ENCODE assay signal across 9 cellular contexts in genomic region chr16:67967183-67967955, GRCh38. TPM values are rescaled to one million over a fixed set of nuclear protein-coding genes. Genes with fewer than 3 reads are reported as not detected.
A peak's percentile ranks its signal among the peaks of the same experiment; 100 is the strongest.
DNase-seq lines count a peak whose midpoint lies in the region; ATAC-seq, FAIRE-seq and TF ChIP-seq lines count a peak whose summit lies in the region.
"Had no signal": no experiment of that assay in that cellular context is flagged by ENCODE, and none has a peak within 500 bp of the region (broad histone marks: within the 10 kb centered on the region; RNA-seq: fewer than 3 reads in every experiment).

No MANE protein-coding gene starts in this region.

- H3K27ac ChIP-seq in H1 (ENCODE audit: low read depth, low read length) = no peak overlapping the region

- H2BK20ac ChIP-seq in H1 (ENCODE audit: low read length) = no peak overlapping the region

- H3K4me1 ChIP-seq in H1 (replicated peaks in 1 of 4; ENCODE audit: control insufficient read depth in 3 of 4, insufficient read depth in 4 of 4, low read length in 3 of 4) = peaks cover 6 to 25% (median 19%) of the 10 kb centered on the region in 4 experiments

- no peak overlapping the region for H4K5ac ChIP-seq in H1 (ENCODE audit: insufficient read length, low read depth, low read length)

- 39% methylated on average over 18 of the region's 18 CpGs; no CpG with 5 or more reads in 1 of the 2 experiments for WGBS in H1 (ENCODE audit: extremely low coverage in 1 of 2, insufficient coverage in 1 of 2, insufficient read length in 1 of 2, insufficient replicate concordance in 2 of 2, low coverage in 1 of 2, low lambda C conversion rate in 2 of 2, missing lambda C conversion rate in 1 of 2), 2 experiments

- H2AK5ac ChIP-seq in H1 (ENCODE audit: low read depth, low read length) = peak overlapping the region; percentile 71

- H3K36me3 Mint-ChIP-seq in natural killer cell treated with Interleukin-12 subunit alpha and Interleukin-12 subunit beta and Interleukin-15 and Interleukin-18, amount 100 ng/mL, for 72 hours = peaks cover 6% of the 10 kb centered on the region

- POLR2A ChIA-PET in H1 (lab: Charles Lee; ENCODE audit: partially characterized antibody) = interaction anchor here (0.7 to 3.9 kb wide), 10 partner anchors 10 to 270 kb away, joined by 3 to 26 read pairs (median 5); partner anchors contain the start of genes DDX28, DUS2 and PSMB10

- peak; percentile 69 for DNase-seq in activated CD8-positive, alpha-beta memory T cell treated with anti-CD3 and anti-CD28 coated beads for 24 hours
- no peak for DNase-seq in activated CD8-positive, alpha-beta memory T cell treated with anti-CD3 and anti-CD28 coated beads, Interleukin-2, amount 50 U/mL, for 4 hours
- DNase-seq in H1 (ENCODE audit: low read depth in 1 of 2, low spot score in 2 of 2) (no peak), DMS114 treated with DMSO at 0.1 percent for 48 hours (lab: John Stamatoyannopoulos, UW; ENCODE audit: unreplicated experiment) (no peak), cerebellar cortex (ENCODE audit: low spot score) (no peak)
- DNase-seq in natural killer cell treated with Interleukin-12 subunit alpha and Interleukin-12 subunit beta and Interleukin-15 and Interleukin-18, amount 100 ng/mL, for 72 hours (ENCODE audit: low spot score) = no peak

- peak overlapping the region; percentile 85 to 89 for H3K27ac Mint-ChIP-seq in natural killer cell treated with Interleukin-12 subunit alpha and Interleukin-12 subunit beta and Interleukin-15 and Interleukin-18, amount 100 ng/mL, for 72 hours

- H3K4ac ChIP-seq in H1 (replicated peaks; ENCODE audit: insufficient read length, low read depth, low read length) = no peak overlapping the region

- TF ChIP-seq RAD21 in H1 (IDR thresholded peaks at IDR 0.05 in 1 of 2, conservative IDR thresholded peaks at IDR 0.05 in 1 of 2; ENCODE audit: low read depth in 2 of 2, low read length in 2 of 2) = no peak

- ATAC-seq in SK-N-SH treated with all-trans-retinoic acid at 6 μM for 48 hours (peak; percentile 7), HG03520 (IDR thresholded peaks at IDR 0.05; ENCODE audit: unreplicated experiment) (no peak)
- ATAC-seq in natural killer cell treated with Interleukin-12 subunit alpha and Interleukin-12 subunit beta and Interleukin-15 and Interleukin-18, amount 100 ng/mL, for 72 hours = peak in 1 of 2 donors; percentile 58

- peaks cover 20% of the 10 kb centered on the region; the same call in 1 of the 2 replicates for H3K79me1 ChIP-seq in H1 (ENCODE audit: low read depth, low read length)

- no peak for TF ChIP-seq EP300 in H1 (IDR thresholded peaks at IDR 0.05; ENCODE audit: borderline replicate concordance in 1 of 2, low read depth in 2 of 2, low read length in 2 of 2)

- peaks cover 0 to 4% of the 10 kb centered on the region in 2 experiments; a peak in 2 of 4 replicates for H3K79me2 ChIP-seq in H1 (ENCODE audit: control insufficient read depth in 1 of 2, insufficient read depth in 2 of 2, low read length in 2 of 2)

- H2BK5ac ChIP-seq in H1 (ENCODE audit: low read depth, low read length) = peak overlapping the region; percentile 90; the same call in 1 of the 2 replicates

- CTCF ChIA-PET in H1 (lab: Charles Lee; ENCODE audit: partially characterized antibody) = interaction anchor here (0.8 to 10.9 kb wide), 5 partner anchors 13 to 110 kb away, joined by 3 to 90 read pairs (median 7); partner anchors contain the start of genes DPEP3 and LCAT

- no peak for FAIRE-seq in H1 (lab: Jason Lieb, UNC)
- FAIRE-seq: endometrium had no signal

- 0 out of 2 replicates have a peak overlapping the region, but pooled peaks have one; percentile 32 for H3K18ac ChIP-seq in H1 (ENCODE audit: extremely low read depth, low read length)

- peaks cover 17 to 21% of the 10 kb centered on the region in 2 donors for H3K4me1 Mint-ChIP-seq in natural killer cell treated with Interleukin-12 subunit alpha and Interleukin-12 subunit beta and Interleukin-15 and Interleukin-18, amount 100 ng/mL, for 72 hours (ENCODE audit: low read depth in 2 of 2)

- no peak overlapping the region for H3K23ac ChIP-seq in H1 (ENCODE audit: insufficient read length)

- no peak overlapping the region for H4K91ac ChIP-seq in H1 (replicated peaks; ENCODE audit: insufficient read length, low read length)

- peak overlapping the region; percentile 75 to 77 for H3K4me2 ChIP-seq in H1 (ENCODE audit: insufficient read depth in 1 of 2, low read depth in 2 of 2, low read length in 2 of 2)

- peak overlapping the region; percentile 48 to 67 (median 64) for H3K4me3 ChIP-seq in H1 (ENCODE audit: extremely low read depth in 1 of 4, insufficient read depth in 2 of 4, low read depth in 3 of 4, low read length in 4 of 4)

- H3K4me3 Mint-ChIP-seq in natural killer cell treated with Interleukin-12 subunit alpha and Interleukin-12 subunit beta and Interleukin-15 and Interleukin-18, amount 100 ng/mL, for 72 hours = peak overlapping the region; percentile 97

- no peak overlapping the region for H2AFZ ChIP-seq in H1 (ENCODE audit: low read length)

- H3K23me2 ChIP-seq in H1 (ENCODE audit: low read depth, low read length) = peaks cover 7% of the 10 kb centered on the region; the same call in 1 of the 2 replicates

- no peak overlapping the region for H2BK120ac ChIP-seq in H1 (replicated peaks; ENCODE audit: low read depth, low read length)

- no peaks in the 10 kb centered on the region for H3K27me3 ChIP-seq in H1 (replicated peaks in 1 of 4; ENCODE audit: control insufficient read depth in 3 of 4, extremely low read depth in 1 of 4, insufficient read depth in 3 of 4, low read length in 3 of 4)

- H2BK12ac ChIP-seq in H1 (ENCODE audit: low read depth, low read length) = peak overlapping the region; percentile 70; the same call in 1 of the 2 replicates

- H4K8ac ChIP-seq in H1 (ENCODE audit: extremely low read depth, insufficient read depth, low read length) = no peak overlapping the region

- H3K9ac ChIP-seq in H1 (replicated peaks in 1 of 4; ENCODE audit: extremely low read depth in 1 of 4, low read depth in 3 of 4, low read length in 3 of 4) = peak overlapping the region; percentile 14 to 68 (median 50); a peak in 5 of 7 replicates

- H3K9me3 Mint-ChIP-seq in natural killer cell treated with Interleukin-12 subunit alpha and Interleukin-12 subunit beta and Interleukin-15 and Interleukin-18, amount 100 ng/mL, for 72 hours = no peaks in the 10 kb centered on the region

- H2BK15ac ChIP-seq in H1 (ENCODE audit: low read length) = 0 out of 2 replicates have a peak overlapping the region, but pooled peaks have one; percentile 12

- no peak for TF ChIP-seq POLR2A in H1 (IDR thresholded peaks at IDR 0.05; ENCODE audit: control extremely low read depth in 1 of 2, low read depth in 2 of 2, low read length in 2 of 2)

- peaks cover 0 to 21% of the 10 kb centered on the region in 2 experiments for H4K20me1 ChIP-seq in H1 (replicated peaks in 1 of 2; ENCODE audit: control insufficient read depth in 1 of 2, insufficient read depth in 2 of 2, low read length in 2 of 2)

- no peaks in the 10 kb centered on the region for H3K27me3 Mint-ChIP-seq in natural killer cell treated with Interleukin-12 subunit alpha and Interleukin-12 subunit beta and Interleukin-15 and Interleukin-18, amount 100 ng/mL, for 72 hours

- no peak for TF ChIP-seq CTCF in H1 (IDR thresholded peaks at IDR 0.05; ENCODE audit: control extremely low read depth in 1 of 3, insufficient read depth in 1 of 3, low read depth in 1 of 3, low read length in 3 of 3)

- no peaks in the 10 kb centered on the region for H3K9me3 ChIP-seq in H1 (ENCODE audit: insufficient read depth in 2 of 2, low read depth in 1 of 2, low read length in 1 of 2)

- H3K36me3 ChIP-seq in H1 (ENCODE audit: control insufficient read depth in 2 of 4, insufficient read depth in 4 of 4, low read length in 3 of 4) = peaks cover 0 to 4% (median 1%) of the 10 kb centered on the region in 4 experiments; a peak in 2 of 8 replicates

- H3K14ac ChIP-seq in H1 (ENCODE audit: insufficient read length) = no peak overlapping the region

- no peak overlapping the region for H3K56ac ChIP-seq in H1 (replicated peaks; ENCODE audit: insufficient read length, low read depth, low read length)

RNA-seq across cellular contexts. Expression of gene SLC12A4, which starts 1.1 kb away (rescaled TPM):
- total RNA-seq in H1 (2021; fragmentation: NEBNext Ultra II Directional; extraction: Animal tissue kit (Norgen Biotek cat#: 25700)) = 41.3 and 46.6 TPM in 2 replicates
- polyA plus RNA-seq in H1 (2011; rRNA removed) = 49.3 and 66.6 TPM in 2 replicates
- polyA plus RNA-seq in H1 (2011; cell fraction: cytosol; rRNA removed) = 35.5 TPM
- 195 TPM for polyA plus RNA-seq in H1 (2011; cell fraction: nucleus; rRNA removed)
- polyA plus RNA-seq in H1 (2012, experiment 1 of 2) = 34.9 to 45.5 TPM (median 42.8 TPM) in 4 replicates
- 26.8 TPM for polyA plus RNA-seq in H1 (2012, experiment 2 of 2)
- 32.1 TPM for polyA plus RNA-seq in H1 (2013, experiment 1 of 2)
- polyA plus RNA-seq in H1 (2013, experiment 2 of 2) = 31.3 TPM
- 65.4 and 66.1 TPM in 2 replicates for polyA minus RNA-seq in H1 (2011; rRNA and poly(A)+ RNA removed)
- 40.2 TPM for polyA minus RNA-seq in H1 (2011; cell fraction: cytosol; rRNA and poly(A)+ RNA removed)
- polyA minus RNA-seq in H1 (2011; cell fraction: nucleus; rRNA and poly(A)+ RNA removed) = 80.2 TPM
- 10 to 100 TPM; 32.9 to 84.4 TPM for total RNA-seq in natural killer cell treated with Interleukin-12 subunit alpha and Interleukin-12 subunit beta and Interleukin-15 and Interleukin-18, amount 100 ng/mL, for 72 hours

RNA-seq across cellular contexts. Expression of gene DPEP3, which starts 12.9 kb away (rescaled TPM):
- 9.9 and 10.6 TPM in 2 replicates for total RNA-seq in H1 (2021; fragmentation: NEBNext Ultra II Directional; extraction: Animal tissue kit (Norgen Biotek cat#: 25700))
- 6.5 and 12.7 TPM in 2 replicates for polyA plus RNA-seq in H1 (2011; rRNA removed)
- polyA plus RNA-seq in H1 (2011; cell fraction: cytosol; rRNA removed) = 5.6 TPM
- 14.0 TPM for polyA plus RNA-seq in H1 (2011; cell fraction: nucleus; rRNA removed)
- 5.9 to 9.4 TPM (median 8.9 TPM) in 4 replicates for polyA plus RNA-seq in H1 (2012, experiment 1 of 2)
- 11.5 TPM for polyA plus RNA-seq in H1 (2012, experiment 2 of 2)
- polyA plus RNA-seq in H1 (2013, experiment 1 of 2) = 12.1 TPM
- polyA plus RNA-seq in H1 (2013, experiment 2 of 2) = 10.7 TPM
- polyA minus RNA-seq in H1 (2011; rRNA and poly(A)+ RNA removed) = 2.9 and 5.2 TPM in 2 replicates
- polyA minus RNA-seq in H1 (2011; cell fraction: cytosol; rRNA and poly(A)+ RNA removed) = 3.7 TPM
- polyA minus RNA-seq in H1 (2011; cell fraction: nucleus; rRNA and poly(A)+ RNA removed) = 3.0 TPM
- not detected for total RNA-seq in natural killer cell treated with Interleukin-12 subunit alpha and Interleukin-12 subunit beta and Interleukin-15 and Interleukin-18, amount 100 ng/mL, for 72 hours

RNA-seq across cellular contexts. Expression of gene LCAT, which starts 23.4 kb away (rescaled TPM):
- 14.9 and 19.6 TPM in 2 replicates for total RNA-seq in H1 (2021; fragmentation: NEBNext Ultra II Directional; extraction: Animal tissue kit (Norgen Biotek cat#: 25700))
- 9.4 and 11.6 TPM in 2 replicates for polyA plus RNA-seq in H1 (2011; rRNA removed)
- polyA plus RNA-seq in H1 (2011; cell fraction: cytosol; rRNA removed) = 9.3 TPM
- 62.0 TPM for polyA plus RNA-seq in H1 (2011; cell fraction: nucleus; rRNA removed)
- 19.5 to 25.9 TPM (median 21.2 TPM) in 4 replicates for polyA plus RNA-seq in H1 (2012, experiment 1 of 2)
- polyA plus RNA-seq in H1 (2012, experiment 2 of 2) = 22.3 TPM
- polyA plus RNA-seq in H1 (2013, experiment 1 of 2) = 15.8 TPM
- polyA plus RNA-seq in H1 (2013, experiment 2 of 2) = 13.4 TPM
- polyA minus RNA-seq in H1 (2011; rRNA and poly(A)+ RNA removed) = 1.4 and 2.8 TPM in 2 replicates
- polyA minus RNA-seq in H1 (2011; cell fraction: cytosol; rRNA and poly(A)+ RNA removed) = 7.0 TPM
- polyA minus RNA-seq in H1 (2011; cell fraction: nucleus; rRNA and poly(A)+ RNA removed) = 8.9 TPM
- total RNA-seq in natural killer cell treated with Interleukin-12 subunit alpha and Interleukin-12 subunit beta and Interleukin-15 and Interleukin-18, amount 100 ng/mL, for 72 hours = 10 to 100 TPM; 11.4 to 44.7 TPM

RNA-seq across cellular contexts. Expression of gene PSMB10, which starts 30.7 kb away (rescaled TPM):
- total RNA-seq in H1 (2021; fragmentation: NEBNext Ultra II Directional; extraction: Animal tissue kit (Norgen Biotek cat#: 25700)) = 32.1 and 38.8 TPM in 2 replicates
- polyA plus RNA-seq in H1 (2011; rRNA removed) = 61.9 and 81.7 TPM in 2 replicates
- 47.2 TPM for polyA plus RNA-seq in H1 (2011; cell fraction: cytosol; rRNA removed)
- polyA plus RNA-seq in H1 (2011; cell fraction: nucleus; rRNA removed) = 36.5 TPM
- polyA plus RNA-seq in H1 (2012, experiment 1 of 2) = 29.7 to 57.9 TPM (median 50.6 TPM) in 4 replicates
- 57.3 TPM for polyA plus RNA-seq in H1 (2012, experiment 2 of 2)
- 64.3 TPM for polyA plus RNA-seq in H1 (2013, experiment 1 of 2)
- polyA plus RNA-seq in H1 (2013, experiment 2 of 2) = 57.8 TPM
- polyA minus RNA-seq in H1 (2011; rRNA and poly(A)+ RNA removed) = 4.0 and 6.0 TPM in 2 replicates
- 15.5 TPM for polyA minus RNA-seq in H1 (2011; cell fraction: cytosol; rRNA and poly(A)+ RNA removed)
- 14.2 TPM for polyA minus RNA-seq in H1 (2011; cell fraction: nucleus; rRNA and poly(A)+ RNA removed)
- total RNA-seq in natural killer cell treated with Interleukin-12 subunit alpha and Interleukin-12 subunit beta and Interleukin-15 and Interleukin-18, amount 100 ng/mL, for 72 hours = 100 to 1,000 TPM; 259 to 316 TPM

RNA-seq across cellular contexts. Expression of gene DPEP2, which starts 31.9 kb away (rescaled TPM):
- not detected in 2 replicates for total RNA-seq in H1 (2021; fragmentation: NEBNext Ultra II Directional; extraction: Animal tissue kit (Norgen Biotek cat#: 25700))
- polyA plus RNA-seq in H1 (2011; rRNA removed) = 0.05 TPM in 1 of 2 replicates, not detected in the other
- not detected for polyA plus RNA-seq in H1 (2011; cell fraction: cytosol; rRNA removed)
- polyA plus RNA-seq in H1 (2011; cell fraction: nucleus; rRNA removed) = 0.11 TPM
- not detected in 4 replicates for polyA plus RNA-seq in H1 (2012, experiment 1 of 2)
- not detected for polyA plus RNA-seq in H1 (2012, experiment 2 of 2)
- not detected for polyA plus RNA-seq in H1 (2013, experiment 1 of 2)
- not detected for polyA plus RNA-seq in H1 (2013, experiment 2 of 2)
- polyA minus RNA-seq in H1 (2011; rRNA and poly(A)+ RNA removed) = not detected in 2 replicates
- not detected for polyA minus RNA-seq in H1 (2011; cell fraction: cytosol; rRNA and poly(A)+ RNA removed)
- not detected for polyA minus RNA-seq in H1 (2011; cell fraction: nucleus; rRNA and poly(A)+ RNA removed)
- total RNA-seq in natural killer cell treated with Interleukin-12 subunit alpha and Interleukin-12 subunit beta and Interleukin-15 and Interleukin-18, amount 100 ng/mL, for 72 hours = 1 to 10 TPM; 2.2 to 2.3 TPM

Comparison
In these comparisons a context has a peak if more than half of its experiments do, and no peak if none do; other contexts are left out.
1. RNA of gene DPEP3, which starts 12.9 kb away (total RNA-seq): 9.9 to 10.6 TPM in H1; not detected in natural killer cell treated with Interleukin-12 subunit alpha and Interleukin-12 subunit beta and Interleukin-15 and Interleukin-18, amount 100 ng/mL, for 72 hours; every median in the first group is over 10 times any median in the second.